16 cellular contexts compared by ENCODE assay signal in the genomic region with DNA sequence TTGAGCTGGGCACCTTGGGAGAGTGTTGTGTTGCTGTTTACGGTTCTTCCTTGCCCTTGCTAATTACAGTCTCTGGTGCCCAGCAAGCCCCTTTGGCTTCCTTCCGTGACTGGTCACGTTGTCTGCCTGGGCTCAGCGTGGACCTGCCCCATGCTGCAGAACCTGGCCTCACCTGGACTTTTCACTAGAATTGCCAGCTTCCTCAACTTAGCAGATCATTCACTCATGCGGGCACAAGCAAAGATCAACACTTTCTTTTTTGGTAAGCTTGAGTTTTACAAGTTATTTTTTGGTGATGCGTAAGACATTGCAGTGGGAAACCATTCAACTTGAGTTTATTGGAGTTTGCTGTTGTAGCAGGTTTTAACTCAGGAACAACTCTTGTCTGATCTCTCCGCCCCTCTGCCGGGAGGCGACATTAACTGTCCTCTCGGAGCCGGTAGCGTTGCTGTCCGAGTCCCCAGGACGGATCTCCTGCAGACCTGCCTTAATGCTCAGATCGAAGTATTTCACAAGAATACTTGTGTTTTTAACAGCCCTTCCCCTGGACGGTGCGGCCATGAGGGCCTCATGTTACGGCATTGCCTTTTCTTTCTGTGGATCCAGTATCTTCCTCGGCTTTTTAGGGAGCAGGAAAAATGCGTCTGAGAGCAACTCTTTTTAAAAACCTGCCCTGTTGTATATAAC. TPM values are rescaled to one million over a fixed set of nuclear protein-coding genes. Genes with fewer than 3 reads are reported as not detected.
DNase-seq lines count a peak whose midpoint lies in the region; ATAC-seq and TF ChIP-seq lines count a peak whose summit lies in the region.
"Had no signal": no experiment of that assay in that cellular context is flagged by ENCODE, and none has a peak within 500 bp of the region (broad histone marks: within the 10 kb centered on the region; RNA-seq: fewer than 3 reads in every experiment).

No MANE protein-coding gene starts in this region.

- ATAC-seq in GM19025 (IDR thresholded peaks at IDR 0.05; ENCODE audit: low read depth, unreplicated experiment) (peak; percentile 23), HG02973 (IDR thresholded peaks at IDR 0.05; ENCODE audit: unreplicated experiment) (peak; percentile 8), HG03520 (IDR thresholded peaks at IDR 0.05; ENCODE audit: unreplicated experiment) (no peak)

- no peaks in the 10 kb centered on the region for H3K4me1 ChIP-seq in SK-N-SH (ENCODE audit: control insufficient read depth in 1 of 2, insufficient read depth in 2 of 2, low read depth in 1 of 2, low read length in 1 of 2)
- H3K4me1 ChIP-seq: left ventricle myocardium inferior, prostate gland had no signal

- peaks cover 55 to 63% of the 10 kb centered on the region in 2 experiments for H3K36me3 ChIP-seq in SK-N-SH (replicated peaks in 1 of 2; ENCODE audit: control insufficient read depth in 1 of 2, insufficient read depth in 2 of 2, low read length in 1 of 2)

- H3K4me2 ChIP-seq in SK-N-SH: no peak overlapping the region

- TF ChIP-seq CTCF in SK-N-SH (IDR thresholded peaks at IDR 0.05): no peak

- peak; percentile 35 for DNase-seq in G401 (ENCODE audit: low spot score)
- peak; percentile 23 for DNase-seq in cerebellar cortex (ENCODE audit: low spot score)
- no peak for DNase-seq in SK-N-SH
- no peak for DNase-seq in DMS53 (lab: John Stamatoyannopoulos, UW)
- DNase-seq: activated CD8-positive, alpha-beta memory T cell treated with anti-CD3 and anti-CD28 coated beads, Interleukin-2, amount 50 U/mL, for 48 hours; foreskin fibroblast; Karpas-422; left ventricle myocardium inferior; NCI-H1436 treated with DMSO at 0.1 percent for 48 hours; NCI-H510A treated with DMSO at 0.1 percent for 48 hours; spleen had no signal

- H3K9me2 ChIP-seq in SK-N-SH: no peaks in the 10 kb centered on the region

- H4K20me1 ChIP-seq in SK-N-SH (ENCODE audit: insufficient read depth): no peaks in the 10 kb centered on the region

- POLR2A ChIA-PET in SK-N-SH (lab: Yijun Ruan, JAX): no interaction called here

- H3K79me2 ChIP-seq in SK-N-SH (ENCODE audit: insufficient read depth): no peaks in the 10 kb centered on the region

- H3K27me3 ChIP-seq in SK-N-SH (ENCODE audit: insufficient read depth): no peaks in the 10 kb centered on the region
- H3K27me3 ChIP-seq: spleen had no signal

- no peak overlapping the region for H2AFZ ChIP-seq in SK-N-SH (ENCODE audit: low read depth)

- H3K9me3 ChIP-seq in SK-N-SH: no peaks in the 10 kb centered on the region
- H3K9me3 ChIP-seq: left ventricle myocardium inferior, prostate gland, spleen had no signal

- no peak overlapping the region for H3K27ac ChIP-seq in SK-N-SH (ENCODE audit: low read depth in 2 of 2, low read length in 1 of 2)
- H3K27ac ChIP-seq: HL-60, left ventricle myocardium inferior, prostate gland had no signal

- in situ Hi-C loops in G401 (cut with HindIII; ENCODE audit: low sequenced_read_pairs): no loop called here

- no peak for TF ChIP-seq RAD21 in SK-N-SH (IDR thresholded peaks at IDR 0.05; ENCODE audit: low read length)

- WGBS in SK-N-SH (ENCODE audit: low lambda C conversion rate): 95% methylated on average over 19 of the region's 20 CpGs

- H3K4me3 ChIP-seq in SK-N-SH (ENCODE audit: low read depth in 2 of 2, low read length in 1 of 2): no peak overlapping the region
- H3K4me3 ChIP-seq: left ventricle myocardium inferior, prostate gland, spleen had no signal

- CTCF ChIA-PET in SK-N-SH (lab: Yijun Ruan, JAX): no interaction called here

- no peak overlapping the region for H3K9ac ChIP-seq in SK-N-SH

- no peaks in the 10 kb centered on the region for H3F3A ChIP-seq in SK-N-SH (replicated peaks; ENCODE audit: insufficient read depth)

- no peak for TF ChIP-seq EP300 in SK-N-SH (IDR thresholded peaks at IDR 0.05; ENCODE audit: borderline replicate concordance in 1 of 2, low read depth in 1 of 2, low read length in 1 of 2)

TF ChIP-seq in SK-N-SH, 30 proteins besides CTCF, POLR2A, EP300 and RAD21:
- TF ChIP-seq POLR2AphosphoS5 (IDR thresholded peaks at IDR 0.05; ENCODE audit: low read depth, low read length): no peak
- no peak for TF ChIP-seq FOXJ3 (CRISPR knock-in tag; IDR thresholded peaks at IDR 0.05)
- no peak for TF ChIP-seq EZH2phosphoT487 (IDR thresholded peaks at IDR 0.05; ENCODE audit: borderline replicate concordance, low read depth)
- no peak for TF ChIP-seq ELF1 (IDR thresholded peaks at IDR 0.05)
- TF ChIP-seq, protein P1, sequence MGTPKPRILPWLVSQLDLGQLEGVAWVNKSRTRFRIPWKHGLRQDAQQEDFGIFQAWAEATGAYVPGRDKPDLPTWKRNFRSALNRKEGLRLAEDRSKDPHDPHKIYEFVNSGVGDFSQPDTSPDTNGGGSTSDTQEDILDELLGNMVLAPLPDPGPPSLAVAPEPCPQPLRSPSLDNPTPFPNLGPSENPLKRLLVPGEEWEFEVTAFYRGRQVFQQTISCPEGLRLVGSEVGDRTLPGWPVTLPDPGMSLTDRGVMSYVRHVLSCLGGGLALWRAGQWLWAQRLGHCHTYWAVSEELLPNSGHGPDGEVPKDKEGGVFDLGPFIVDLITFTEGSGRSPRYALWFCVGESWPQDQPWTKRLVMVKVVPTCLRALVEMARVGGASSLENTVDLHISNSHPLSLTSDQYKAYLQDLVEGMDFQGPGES (IDR thresholded peaks at IDR 0.05; ENCODE audit: low read depth, low read length): no peak
- TF ChIP-seq, protein P2, sequence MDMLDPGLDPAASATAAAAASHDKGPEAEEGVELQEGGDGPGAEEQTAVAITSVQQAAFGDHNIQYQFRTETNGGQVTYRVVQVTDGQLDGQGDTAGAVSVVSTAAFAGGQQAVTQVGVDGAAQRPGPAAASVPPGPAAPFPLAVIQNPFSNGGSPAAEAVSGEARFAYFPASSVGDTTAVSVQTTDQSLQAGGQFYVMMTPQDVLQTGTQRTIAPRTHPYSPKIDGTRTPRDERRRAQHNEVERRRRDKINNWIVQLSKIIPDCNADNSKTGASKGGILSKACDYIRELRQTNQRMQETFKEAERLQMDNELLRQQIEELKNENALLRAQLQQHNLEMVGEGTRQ (IDR thresholded peaks at IDR 0.05; ENCODE audit: borderline replicate concordance, low read depth, low read length): no peak
- TF ChIP-seq GABPA (IDR thresholded peaks at IDR 0.05; ENCODE audit: low read depth): no peak
- TF ChIP-seq NFIC (IDR thresholded peaks at IDR 0.05; ENCODE audit: borderline replicate concordance): no peak

RNA-seq across cellular contexts. Expression of a gene that starts 15.7 kb away (rescaled TPM):
- not detected in 2 replicates for total RNA-seq in G401 (2014; rRNA removed; shearing (Covaris generic))
- polyA plus RNA-seq in SK-N-SH (2012; rRNA removed): 0.18 TPM in 1 of 2 replicates, not detected in the other
- not detected in 2 replicates for polyA plus RNA-seq in SK-N-SH (2012; cell fraction: cytosol; rRNA removed)
- polyA plus RNA-seq in SK-N-SH (2012; cell fraction: nucleus; rRNA removed): 0.12 and 0.20 TPM in 2 replicates
- total RNA-seq: left ventricle myocardium inferior had no signal

Comparison
In these comparisons a context has a peak if more than half of its experiments do, and no peak if none do; other contexts are left out.
1. DNase-seq: peak in G401 (single experiment) and cerebellar cortex (single experiment); none in SK-N-SH (single experiment) and DMS53 (single experiment).